In the genomic region with DNA sequence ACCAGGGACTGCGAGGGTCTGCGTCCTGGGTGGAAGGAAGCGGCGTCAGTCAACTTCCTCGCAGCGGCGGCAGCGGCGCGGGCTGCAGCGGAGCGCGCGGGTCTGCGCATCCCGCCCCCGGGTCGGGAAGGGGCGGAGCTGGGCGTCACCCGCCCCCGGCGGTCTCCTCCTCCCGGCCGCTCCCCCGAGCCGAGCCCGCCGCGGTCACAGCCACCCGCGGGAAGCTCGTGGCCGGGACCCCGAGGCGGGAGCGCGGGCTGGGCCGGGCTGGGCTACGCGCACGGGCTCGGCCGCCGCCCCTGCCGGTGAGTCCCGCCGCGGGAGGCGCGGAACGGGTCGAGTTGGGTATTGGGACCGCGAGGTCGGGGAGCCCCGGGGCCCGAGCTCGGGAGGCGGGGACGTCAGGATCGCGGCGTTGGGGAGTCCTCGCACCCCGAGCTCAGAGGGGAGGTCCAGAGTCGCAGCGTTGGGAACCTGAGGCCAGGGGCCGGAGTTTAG, we compare ENCODE assay signal across 8 cellular contexts. TPM values are rescaled to one million over a fixed set of nuclear protein-coding genes. Genes with fewer than 3 reads are reported as not detected.
A peak's percentile ranks its signal among the peaks of the same experiment; 100 is the strongest.
DNase-seq lines count a peak whose midpoint lies in the region; ATAC-seq and TF ChIP-seq lines count a peak whose summit lies in the region.

A gene with protein sequence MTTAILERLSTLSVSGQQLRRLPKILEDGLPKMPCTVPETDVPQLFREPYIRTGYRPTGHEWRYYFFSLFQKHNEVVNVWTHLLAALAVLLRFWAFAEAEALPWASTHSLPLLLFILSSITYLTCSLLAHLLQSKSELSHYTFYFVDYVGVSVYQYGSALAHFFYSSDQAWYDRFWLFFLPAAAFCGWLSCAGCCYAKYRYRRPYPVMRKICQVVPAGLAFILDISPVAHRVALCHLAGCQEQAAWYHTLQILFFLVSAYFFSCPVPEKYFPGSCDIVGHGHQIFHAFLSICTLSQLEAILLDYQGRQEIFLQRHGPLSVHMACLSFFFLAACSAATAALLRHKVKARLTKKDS (plus strand): TSS at position 207 of the 498 bp plus-strand sequence. CDS start 41,063 bp downstream, outside the sequence.

- H3K9me2 ChIP-seq in OCI-LY1 (ENCODE audit: low read depth, low read length): no peaks in the 10 kb centered on the region

- 0 out of 2 replicates have a peak, but pooled peaks cover 19% of the 10 kb centered on the region for H3K79me2 ChIP-seq in OCI-LY1 (ENCODE audit: insufficient read depth, low read length)

- peaks cover 4% of the 10 kb centered on the region; the same call in 1 of the 2 replicates for H3K36me3 ChIP-seq in OCI-LY1 (ENCODE audit: insufficient read depth, low read length)
- no peaks in the 10 kb centered on the region for H3K36me3 ChIP-seq in mucosa of stomach (ENCODE audit: control insufficient read depth, insufficient read depth, low read length)

- ATAC-seq in GM19328 (IDR thresholded peaks at IDR 0.05; ENCODE audit: unreplicated experiment) (peak; percentile 89), HG03457 (IDR thresholded peaks at IDR 0.05; ENCODE audit: unreplicated experiment) (peak; percentile 82)

- H3K9me3 ChIP-seq in OCI-LY1 (ENCODE audit: low read length) (no peaks in the 10 kb centered on the region), mucosa of stomach (ENCODE audit: control insufficient read depth, low read length) (no peaks in the 10 kb centered on the region)

- DNase-seq in activated T-cell treated with anti-CD3 and anti-CD28 coated beads for 1 hour (ENCODE audit: low read depth) (peak; percentile 69), epithelial cell of proximal tubule (ENCODE audit: low read depth) (no peak)
- DNase-seq in stimulated activated CD8-positive, alpha-beta memory T cell treated with anti-CD3 and anti-CD28 coated beads, Interleukin-4, amount 100 ng/mL, for 4 hours (ENCODE audit: low read depth in 2 of 2, low spot score in 1 of 2): peak; percentile 50 to 52

- H3K4me2 ChIP-seq in OCI-LY1 (ENCODE audit: low read length): peak within 1 kb of the TSS; percentile 84

- H3K27ac ChIP-seq in C4-2B (peak within 1 kb of the TSS; percentile 20; the same call in 1 of the 2 replicates), OCI-LY1 (ENCODE audit: low read depth, low read length, poor library complexity, severe bottlenecking) (peak within 1 kb of the TSS; percentile 76)

- no peaks in the 10 kb centered on the region for H3F3A ChIP-seq in OCI-LY1 (ENCODE audit: insufficient read depth, low read length)

- peak within 1 kb of the TSS; percentile 100 for H3K4me3 ChIP-seq in OCI-LY1 (ENCODE audit: low read depth, low read length, poor library complexity, severe bottlenecking)
- peak within 1 kb of the TSS; percentile 68 for H3K4me3 ChIP-seq in epithelial cell of proximal tubule (ENCODE audit: low read depth, low read length)
- H3K4me3 ChIP-seq in mucosa of stomach (ENCODE audit: low read length): peak within 1 kb of the TSS; percentile 96

- H2AFZ ChIP-seq in OCI-LY1 (ENCODE audit: low read length): peak within 1 kb of the TSS; percentile 68; the same call in 1 of the 2 replicates

- no peaks in the 10 kb centered on the region for H3K27me3 ChIP-seq in OCI-LY1 (ENCODE audit: insufficient read depth, low read length)
- no peaks in the 10 kb centered on the region for H3K27me3 ChIP-seq in mucosa of stomach (ENCODE audit: control insufficient read depth, insufficient read depth, low read length)

- H3K4me1 ChIP-seq in OCI-LY1 (ENCODE audit: insufficient read depth, low read length, severe bottlenecking) (peaks cover 51% of the 10 kb centered on the region), mucosa of stomach (ENCODE audit: control insufficient read depth, insufficient read depth, low read length) (peaks cover 25% of the 10 kb centered on the region)

- H3K9ac ChIP-seq in OCI-LY1 (ENCODE audit: low read length) (peak within 1 kb of the TSS; percentile 99), mucosa of stomach (ENCODE audit: low read length) (peak within 1 kb of the TSS; percentile 99)

- TF ChIP-seq CTCF in C4-2B (conservative IDR thresholded peaks at IDR 0.05) (no peak), OCI-LY1 (IDR thresholded peaks at IDR 0.05; ENCODE audit: low read length) (no peak), epithelial cell of proximal tubule (conservative IDR thresholded peaks at IDR 0.05; ENCODE audit: low read depth, low read length) (no peak)

- no peaks in the 10 kb centered on the region for H4K20me1 ChIP-seq in OCI-LY1 (ENCODE audit: insufficient read depth, low read length)

RNA-seq across cellular contexts. Expression of the gene that starts here (rescaled TPM):
- 6.7 and 8.2 TPM in 2 replicates for total RNA-seq in epithelial cell of proximal tubule
